Comparison of ENCODE assay signal across 32 cellular contexts in genomic region chr5:168117469-168117868, GRCh38.
"Had no signal": no experiment of that assay in that cellular context is flagged by ENCODE, and none has a peak within 500 bp of the region (broad histone marks: within the 10 kb centered on the region; RNA-seq: fewer than 3 reads in every experiment).

No MANE protein-coding gene starts in this region.

- H3K27ac ChIP-seq: gastroesophageal sphincter, hepatocyte, pancreas, prostate gland, sigmoid colon, uterus had no signal

- H3K9me3 ChIP-seq: gastroesophageal sphincter, mucosa of descending colon, pancreas, prostate gland, sigmoid colon, uterus had no signal

- H3K27me3 Mint-ChIP-seq: stimulated activated memory B cell treated with anti-CD40 and anti-IgM and Interleukin-4, amounts not matched to agents 10 μg/mL and 1 μg/mL and 100 μg/mL, for 72 hours had no signal

- H3K9me3 Mint-ChIP-seq: activated CD8-positive, alpha-beta T cell treated with anti-CD3 and anti-CD28 coated beads for 36 hours; activated naive CD4-positive, alpha-beta T cell treated with anti-CD3 and anti-CD28 coated beads, Interleukin-2, amount 50 U/mL, for 24 hours; activated naive CD8-positive, alpha-beta T cell treated with anti-CD3 and anti-CD28 coated beads, Interleukin-2, amount 50 U/mL, for 24 hours; activated T-cell treated with anti-CD3 and anti-CD28 coated beads, Interleukin-2, amount 50 U/mL, for 4 hours; activated T-helper 17 cell treated with anti-CD3 and anti-CD28 coated beads, Interleukin-2, amount 50 U/mL, for 72 hours; nephron; type B pancreatic cell; WTC11 had no signal

- H3K4me3 ChIP-seq: gastroesophageal sphincter, hepatocyte, mucosa of descending colon, pancreas, prostate gland, sigmoid colon, smooth muscle cell, uterus had no signal

- FAIRE-seq: endothelial cell of umbilical vein, keratinocyte, pancreas had no signal

- H3K27me3 ChIP-seq: gastroesophageal sphincter, pancreas, sigmoid colon, uterus had no signal

- H3K27ac Mint-ChIP-seq: activated CD8-positive, alpha-beta T cell treated with anti-CD3 and anti-CD28 coated beads for 36 hours; activated naive CD4-positive, alpha-beta T cell treated with anti-CD3 and anti-CD28 coated beads, Interleukin-2, amount 50 U/mL, for 24 hours; activated naive CD8-positive, alpha-beta T cell treated with anti-CD3 and anti-CD28 coated beads, Interleukin-2, amount 50 U/mL, for 24 hours; activated T-helper 17 cell treated with anti-CD3 and anti-CD28 coated beads, Interleukin-2, amount 50 U/mL, for 72 hours; nephron; stimulated activated memory B cell treated with anti-CD40 and anti-IgM and Interleukin-4, amounts not matched to agents 10 μg/mL and 1 μg/mL and 100 μg/mL, for 72 hours; type B pancreatic cell had no signal

- H2AFZ ChIP-seq: hepatocyte had no signal

- ATAC-seq: activated CD8-positive, alpha-beta T cell treated with anti-CD3 and anti-CD28 coated beads for 36 hours; activated T-cell treated with anti-CD3 and anti-CD28 coated beads, Interleukin-2, amount 50 U/mL, for 4 hours; activated T-helper 17 cell treated with anti-CD3 and anti-CD28 coated beads, Interleukin-2, amount 50 U/mL, for 72 hours; gastroesophageal sphincter; left cardiac atrium; pancreas; stimulated activated memory B cell treated with anti-CD40 and anti-IgM and Interleukin-4, amounts not matched to agents 10 μg/mL and 1 μg/mL and 100 μg/mL, for 72 hours; stimulated activated naive CD8-positive, alpha-beta T cell treated with anti-CD3 and anti-CD28 coated beads, Interleukin-15, amount 100 ng/mL, for 72 hours had no signal

- H3K4me1 Mint-ChIP-seq: activated naive CD4-positive, alpha-beta T cell treated with anti-CD3 and anti-CD28 coated beads, Interleukin-2, amount 50 U/mL, for 24 hours; nephron; stimulated activated memory B cell treated with anti-CD40 and anti-IgM and Interleukin-4, amounts not matched to agents 10 μg/mL and 1 μg/mL and 100 μg/mL, for 72 hours; stimulated activated naive CD8-positive, alpha-beta T cell treated with anti-CD3 and anti-CD28 coated beads, Interleukin-15, amount 100 ng/mL, for 72 hours had no signal

- H3K36me3 Mint-ChIP-seq: activated naive CD4-positive, alpha-beta T cell treated with anti-CD3 and anti-CD28 coated beads, Interleukin-2, amount 50 U/mL, for 24 hours; stimulated activated memory B cell treated with anti-CD40 and anti-IgM and Interleukin-4, amounts not matched to agents 10 μg/mL and 1 μg/mL and 100 μg/mL, for 72 hours; WTC11 had no signal

- DNase-seq: activated CD4-positive, alpha-beta T cell treated with anti-CD3 and anti-CD28 coated beads, Interleukin-2, amount 50 U/mL, for 1 hour; activated CD8-positive, alpha-beta T cell treated with anti-CD3 and anti-CD28 coated beads for 36 hours; activated gamma-delta T cell treated with Interleukin-2 at 50 U/mL for 16 hours; activated naive CD8-positive, alpha-beta T cell treated with anti-CD3 and anti-CD28 coated beads, Interleukin-2, amount 50 U/mL, for 24 hours; activated T-cell treated with anti-CD3 and anti-CD28 coated beads, Interleukin-2, amount 50 U/mL, for 4 hours; amygdala; caudate nucleus; cortex of kidney; left cardiac atrium; left ventricle myocardium superior; mucosa of descending colon; pancreas; retina; sigmoid colon; stimulated activated CD4-positive, alpha-beta T cell treated with anti-CD3 and anti-CD28 coated beads, Interleukin-1b, Interleukin-23, amount 100 ng/mL, for 48 hours; stimulated activated CD4-positive, alpha-beta T cell treated with anti-CD3 and anti-CD28 coated beads, Interleukin-4, amount 100 ng/mL, for 4 hours; stimulated activated CD8-positive, alpha-beta memory T cell treated with anti-CD3 and anti-CD28 coated beads, Interleukin-4, amount 100 ng/mL, for 48 hours; stimulated activated naive CD8-positive, alpha-beta T cell treated with anti-CD3 and anti-CD28 coated beads, Interleukin-15, amount 100 ng/mL, for 72 hours; substantia nigra; uterus had no signal

- H3K79me2 ChIP-seq: hepatocyte had no signal

- H3K36me3 ChIP-seq: gastroesophageal sphincter, pancreas, prostate gland, sigmoid colon, uterus had no signal

- H3K4me3 Mint-ChIP-seq: activated CD8-positive, alpha-beta T cell treated with anti-CD3 and anti-CD28 coated beads for 36 hours; activated naive CD4-positive, alpha-beta T cell treated with anti-CD3 and anti-CD28 coated beads, Interleukin-2, amount 50 U/mL, for 24 hours; activated naive CD8-positive, alpha-beta T cell treated with anti-CD3 and anti-CD28 coated beads, Interleukin-2, amount 50 U/mL, for 24 hours; activated T-cell treated with anti-CD3 and anti-CD28 coated beads, Interleukin-2, amount 50 U/mL, for 4 hours; activated T-helper 17 cell treated with anti-CD3 and anti-CD28 coated beads, Interleukin-2, amount 50 U/mL, for 72 hours; nephron; stimulated activated memory B cell treated with anti-CD40 and anti-IgM and Interleukin-4, amounts not matched to agents 10 μg/mL and 1 μg/mL and 100 μg/mL, for 72 hours; stimulated activated naive CD8-positive, alpha-beta T cell treated with anti-CD3 and anti-CD28 coated beads, Interleukin-15, amount 100 ng/mL, for 72 hours; type B pancreatic cell; WTC11 had no signal

- H3K4me1 ChIP-seq: gastroesophageal sphincter, pancreas, prostate gland, sigmoid colon, uterus had no signal

- H3K4me2 ChIP-seq: hepatocyte, smooth muscle cell had no signal
